16 cellular contexts compared by ENCODE assay signal in the genomic region with DNA sequence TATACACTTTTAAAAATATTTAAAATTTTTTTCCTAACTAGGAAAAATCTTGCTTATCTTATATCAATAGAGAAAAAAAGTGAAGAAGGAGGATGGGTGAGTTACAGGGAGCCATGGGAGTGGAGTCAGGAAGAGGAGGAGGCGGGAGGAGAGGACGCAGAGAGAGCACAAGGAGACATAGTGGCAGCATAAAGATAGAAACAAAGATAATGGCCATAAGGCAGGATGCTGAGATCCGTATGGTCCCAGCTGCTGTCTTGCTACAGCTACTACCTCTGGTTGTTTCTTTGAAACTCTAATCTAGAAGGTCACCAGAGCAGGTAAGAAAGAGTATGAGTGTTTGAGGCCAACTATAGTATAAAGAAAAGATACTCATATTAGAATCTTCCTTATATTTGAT. TPM values are rescaled to one million over a fixed set of nuclear protein-coding genes. Genes with fewer than 3 reads are reported as not detected.
DNase-seq lines count a peak whose midpoint lies in the region; ATAC-seq and TF ChIP-seq lines count a peak whose summit lies in the region.
"Had no signal": no experiment of that assay in that cellular context is flagged by ENCODE, and none has a peak within 500 bp of the region (broad histone marks: within the 10 kb centered on the region; RNA-seq: fewer than 3 reads in every experiment).

No MANE protein-coding gene starts in this region.

- H2BK120ac ChIP-seq in trophoblast cell (ENCODE audit: insufficient read depth, low read length, poor library complexity) = no peak overlapping the region

- H3K18ac ChIP-seq in trophoblast cell (ENCODE audit: low read length) = no peak overlapping the region

- TF ChIP-seq POLR2A in ovary (IDR thresholded peaks at IDR 0.05) (no peak), upper lobe of left lung (IDR thresholded peaks at IDR 0.05) (no peak)

- H3K9ac ChIP-seq in trophoblast cell (ENCODE audit: low read length) = no peak overlapping the region
- H3K9ac ChIP-seq: GM23248 had no signal

- H2BK5ac ChIP-seq in trophoblast cell (ENCODE audit: low read depth, low read length, poor library complexity) = peak overlapping the region; percentile 27

- TF ChIP-seq EP300 in ovary (IDR thresholded peaks at IDR 0.05) = no peak
- TF ChIP-seq EP300 in upper lobe of left lung (IDR thresholded peaks at IDR 0.05) = no peak

- no peak overlapping the region for H4K12ac ChIP-seq in trophoblast cell (ENCODE audit: low read depth, low read length)

- H3K79me2 ChIP-seq in trophoblast cell (ENCODE audit: control insufficient read depth, insufficient read depth, low read length, poor library complexity) = no peaks in the 10 kb centered on the region

- no peak overlapping the region for H3K4me2 ChIP-seq in trophoblast cell (ENCODE audit: low read length)
- H3K4me2 ChIP-seq: A549 had no signal

- no peak overlapping the region for H4K8ac ChIP-seq in trophoblast cell (ENCODE audit: low read depth, low read length)

- TF ChIP-seq CTCF in ovary (IDR thresholded peaks at IDR 0.05) = no peak
- no peak for TF ChIP-seq CTCF in upper lobe of left lung (IDR thresholded peaks at IDR 0.05)

- H3K23ac ChIP-seq in trophoblast cell (ENCODE audit: low read length) = no peak overlapping the region

- H4K91ac ChIP-seq in trophoblast cell (ENCODE audit: low read depth, low read length) = peak overlapping the region; percentile 62

- H3K4ac ChIP-seq in trophoblast cell (ENCODE audit: low read depth, low read length) = no peak overlapping the region

- H3K9me3 ChIP-seq in trophoblast cell (ENCODE audit: insufficient read depth, low read depth, low read length) (no peaks in the 10 kb centered on the region), ovary (no peaks in the 10 kb centered on the region), upper lobe of left lung (no peaks in the 10 kb centered on the region)
- H3K9me3 ChIP-seq: A549, Caco-2 had no signal

- no peak overlapping the region for H2AFZ ChIP-seq in trophoblast cell (ENCODE audit: insufficient read depth, low read length, poor library complexity)
- H2AFZ ChIP-seq: GM23248 had no signal

- ATAC-seq in upper lobe of left lung (ENCODE audit: low FRiP score in 2 of 2) = no peak
- ATAC-seq: A549; CD8-positive, alpha-beta T cell; HCT116 had no signal

- H3K27me3 ChIP-seq in trophoblast cell (ENCODE audit: insufficient read depth, low read length) = no peaks in the 10 kb centered on the region
- H3K27me3 ChIP-seq in ovary = no peaks in the 10 kb centered on the region
- no peaks in the 10 kb centered on the region for H3K27me3 ChIP-seq in upper lobe of left lung

- H3K79me1 ChIP-seq in trophoblast cell (ENCODE audit: low read length) = peaks cover 11% of the 10 kb centered on the region

- intact Hi-C loops in ovary (cut with DNase I) = no loop called here

- no CpG with 5 or more reads among the region's 3 CpGs for WGBS in trophoblast cell (ENCODE audit: extremely low coverage, insufficient coverage, insufficient read length)
- 92 to 93% (median 92%) methylated on average over 3 of the region's 3 CpGs for WGBS in ovary, 3 donors
- WGBS in upper lobe of left lung, 2 donors = 58 to 74% methylated on average over 3 of the region's 3 CpGs

- H3K27ac ChIP-seq in trophoblast cell (ENCODE audit: low read depth, low read length) = no peak overlapping the region
- H3K27ac ChIP-seq in ovary = no peak overlapping the region
- H3K27ac ChIP-seq in upper lobe of left lung = no peak overlapping the region
- H3K27ac ChIP-seq: A549, GM23248 had no signal

- H3K4me3 ChIP-seq in trophoblast cell (ENCODE audit: low read depth, low read length) (no peak overlapping the region), ovary (no peak overlapping the region), upper lobe of left lung (no peak overlapping the region)
- H3K4me3 ChIP-seq: A549, GM12878, GM23248 had no signal

- no peak overlapping the region for H3K14ac ChIP-seq in trophoblast cell (ENCODE audit: low read length)

- no peak overlapping the region for H2AK5ac ChIP-seq in trophoblast cell (ENCODE audit: low read length)

- H3K36me3 ChIP-seq in trophoblast cell (ENCODE audit: control insufficient read depth in 1 of 2, insufficient read depth in 2 of 2, low read length in 2 of 2) (no peaks in the 10 kb centered on the region), ovary (no peaks in the 10 kb centered on the region), upper lobe of left lung (no peaks in the 10 kb centered on the region)

- DNase-seq in DMS 273 treated with DMSO at 0.1 percent for 48 hours (lab: John Stamatoyannopoulos, UW) (peak; percentile 44), NCI-H524 treated with DMSO at 0.1 percent for 48 hours (lab: John Stamatoyannopoulos, UW) (peak; percentile 68), left kidney (ENCODE audit: low read depth, low spot score) (peak; percentile 4), trophoblast cell (no peak), dermis blood vessel endothelial cell (no peak), ovary (no peak), upper lobe of left lung (no peak)
- DNase-seq: Caco-2; CD8-positive, alpha-beta T cell; DMS79; GM23248 had no signal

- peak overlapping the region; percentile 94 for H2BK12ac ChIP-seq in trophoblast cell (ENCODE audit: low read length)

- H3K4me1 ChIP-seq in trophoblast cell (ENCODE audit: control insufficient read depth in 1 of 2, insufficient read depth in 2 of 2, low read length in 2 of 2) (peaks cover 0 to 2% of the 10 kb centered on the region in 2 experiments), ovary (ENCODE audit: insufficient read depth) (no peaks in the 10 kb centered on the region), upper lobe of left lung (peaks cover 0 to 6% (median 2%) of the 10 kb centered on the region in 4 donors)
- H3K4me1 ChIP-seq: A549, Caco-2 had no signal

RNA-seq across cellular contexts. Expression of a gene that starts 2.6 kb away (rescaled TPM):
- 3.7 and 4.0 TPM in 2 replicates for polyA plus RNA-seq in trophoblast cell (2013)
- total RNA-seq in dermis blood vessel endothelial cell = 0.33 and 0.51 TPM in 2 replicates
- 10 to 100 TPM; 12.6 to 33.7 (median 25.6) TPM for total RNA-seq in ovary
- 1 to 10 TPM; 5.7 to 6.2 TPM for polyA plus RNA-seq in ovary
- 10 to 100 TPM in 5 of 6 donors, 1 to 10 TPM in 1; 9.6 to 31.4 (median 14.5) TPM for total RNA-seq in upper lobe of left lung
- total RNA-seq: CD8-positive, alpha-beta T cell; G401; GM23248 had no signal
- polyA plus RNA-seq: A549, CD14-positive monocyte, GM23248 had no signal

Comparison
In these comparisons a context has a peak if more than half of its experiments do, and no peak if none do; other contexts are left out.
1. DNase-seq: peak in DMS 273 treated with DMSO at 0.1 percent for 48 hours (single experiment), NCI-H524 treated with DMSO at 0.1 percent for 48 hours (single experiment) and left kidney (single experiment); none in trophoblast cell (0 of 2), dermis blood vessel endothelial cell (single experiment), ovary (0 of 5) and upper lobe of left lung (0 of 2).